ENCODE assay signal across 8 cellular contexts in genomic region chr18:48002933-48003365, GRCh38.
DNase-seq lines count a peak whose midpoint lies in the region; ATAC-seq lines count a peak whose summit lies in the region.

No MANE protein-coding gene starts in this region.

- peak; percentile 66 for ATAC-seq in esophagus mucosa
- no peak for ATAC-seq in HG03135 (IDR thresholded peaks at IDR 0.05; ENCODE audit: unreplicated experiment)
- no peak for ATAC-seq in HG03520 (IDR thresholded peaks at IDR 0.05; ENCODE audit: unreplicated experiment)
- ATAC-seq in GM18861 (IDR thresholded peaks at IDR 0.05; ENCODE audit: unreplicated experiment), result no peak
- ATAC-seq in GM19463 (IDR thresholded peaks at IDR 0.05; ENCODE audit: unreplicated experiment), result no peak

- H3K4me3 ChIP-seq in trophoblast cell (ENCODE audit: low read depth, low read length), result no peak overlapping the region

- H3K79me2 ChIP-seq in trophoblast cell (ENCODE audit: control insufficient read depth, insufficient read depth, low read length, poor library complexity), result peaks cover 3% of the 10 kb centered on the region

- H3K36me3 ChIP-seq in trophoblast cell (ENCODE audit: control insufficient read depth in 1 of 2, insufficient read depth in 2 of 2, low read length in 2 of 2), result no peaks in the 10 kb centered on the region

- H3K18ac ChIP-seq in trophoblast cell (ENCODE audit: low read length), result no peak overlapping the region

- no peak overlapping the region for H2AFZ ChIP-seq in trophoblast cell (ENCODE audit: insufficient read depth, low read length, poor library complexity)

- no peak overlapping the region for H4K12ac ChIP-seq in trophoblast cell (ENCODE audit: low read depth, low read length)

- DNase-seq in Daoy (ENCODE audit: low read depth) (peak; percentile 94), NCI-H460 (ENCODE audit: extremely low read depth, low read depth) (peak; percentile 98), trophoblast cell (peak; percentile 96 to 97)

- no peak overlapping the region for H3K23ac ChIP-seq in trophoblast cell (ENCODE audit: low read length)

- H3K27me3 ChIP-seq in trophoblast cell (ENCODE audit: insufficient read depth, low read length), result no peaks in the 10 kb centered on the region

- no peak overlapping the region for H3K9ac ChIP-seq in trophoblast cell (ENCODE audit: low read length)

- H3K4me2 ChIP-seq in trophoblast cell (ENCODE audit: low read length), result no peak overlapping the region

- H3K14ac ChIP-seq in trophoblast cell (ENCODE audit: low read length), result no peak overlapping the region

- H2BK12ac ChIP-seq in trophoblast cell (ENCODE audit: low read length), result no peak overlapping the region

- no peak overlapping the region for H3K27ac ChIP-seq in trophoblast cell (ENCODE audit: low read depth, low read length)

- H3K4ac ChIP-seq in trophoblast cell (ENCODE audit: low read depth, low read length), result no peak overlapping the region

- H3K79me1 ChIP-seq in trophoblast cell (ENCODE audit: low read length), result peaks cover 3% of the 10 kb centered on the region

- no peak overlapping the region for H2BK5ac ChIP-seq in trophoblast cell (ENCODE audit: low read depth, low read length, poor library complexity)

- H2BK120ac ChIP-seq in trophoblast cell (ENCODE audit: insufficient read depth, low read length, poor library complexity), result no peak overlapping the region

- peaks cover 8 to 19% of the 10 kb centered on the region in 2 experiments for H3K4me1 ChIP-seq in trophoblast cell (ENCODE audit: control insufficient read depth in 1 of 2, insufficient read depth in 2 of 2, low read length in 2 of 2)

- H4K8ac ChIP-seq in trophoblast cell (ENCODE audit: low read depth, low read length), result no peak overlapping the region

- H4K91ac ChIP-seq in trophoblast cell (ENCODE audit: low read depth, low read length), result no peak overlapping the region

- no peaks in the 10 kb centered on the region for H3K9me3 ChIP-seq in trophoblast cell (ENCODE audit: insufficient read depth, low read depth, low read length)

- WGBS in trophoblast cell (ENCODE audit: extremely low coverage, insufficient coverage, insufficient read length), result no CpG with 5 or more reads among the region's 5 CpGs

- H2AK5ac ChIP-seq in trophoblast cell (ENCODE audit: low read length), result no peak overlapping the region
